In genomic region chr6:17015551-17016381, GRCh38 we compare ENCODE assay signal across 8 cellular contexts.
DNase-seq lines count a peak whose midpoint lies in the region; ATAC-seq lines count a peak whose summit lies in the region.

No MANE protein-coding gene starts in this region.

- no peak overlapping the region for H3K9ac ChIP-seq in iPS-15b (ENCODE audit: low read depth, low read length)

- no peaks in the 10 kb centered on the region for H3K9me3 ChIP-seq in iPS-15b (ENCODE audit: control insufficient read depth, insufficient read depth, low read length)

- H3K4me3 ChIP-seq in iPS-15b (ENCODE audit: low read depth, low read length) = peak overlapping the region; percentile 40

- H3K27me3 ChIP-seq in iPS-15b (ENCODE audit: control insufficient read depth, insufficient read depth, low read length) = no peaks in the 10 kb centered on the region

- DNase-seq in activated gamma-delta T cell treated with Interleukin-2 at 50 U/mL for 16 hours (peak; percentile 39), NCI-H146 (lab: John Stamatoyannopoulos, UW) (no peak), HuH-7 (ENCODE audit: low spot score) (no peak), DMS153 treated with DMSO at 0.1 percent for 48 hours (lab: John Stamatoyannopoulos, UW; ENCODE audit: unreplicated experiment) (no peak), DMS79 treated with DMSO at 0.1 percent for 48 hours (lab: John Stamatoyannopoulos, UW) (no peak)
- DNase-seq in stimulated activated CD4-positive, alpha-beta T cell treated with anti-CD3 and anti-CD28 coated beads, Interleukin-2, amount 100 ng/mL, for 24 hours = peak; percentile 28 to 33

- H3K36me3 ChIP-seq in iPS-15b (ENCODE audit: control insufficient read depth, insufficient read depth, low read length) = no peaks in the 10 kb centered on the region

- peak; percentile 9 for ATAC-seq in HG03097 (IDR thresholded peaks at IDR 0.05; ENCODE audit: low FRiP score, unreplicated experiment)

- peaks cover 8% of the 10 kb centered on the region for H3K4me1 ChIP-seq in iPS-15b (ENCODE audit: control insufficient read depth, insufficient read depth, low read length)

Comparison
In these comparisons a context has a peak if more than half of its experiments do, and no peak if none do; other contexts are left out.
1. DNase-seq: peak in activated gamma-delta T cell treated with Interleukin-2 at 50 U/mL for 16 hours (single experiment) and stimulated activated CD4-positive, alpha-beta T cell treated with anti-CD3 and anti-CD28 coated beads, Interleukin-2, amount 100 ng/mL, for 24 hours (2 of 2); none in NCI-H146 (single experiment), HuH-7 (single experiment), DMS153 treated with DMSO at 0.1 percent for 48 hours (single experiment) and DMS79 treated with DMSO at 0.1 percent for 48 hours (single experiment).